Comparison of ENCODE assay signal across 15 cellular contexts in genomic region chr11:121159721-121160120, GRCh38. TPM values are rescaled to one million over a fixed set of nuclear protein-coding genes. Genes with fewer than 3 reads are reported as not detected.
A peak's percentile ranks its signal among the peaks of the same experiment; 100 is the strongest.
DNase-seq lines count a peak whose midpoint lies in the region; ATAC-seq and TF ChIP-seq lines count a peak whose summit lies in the region.
"Had no signal": no experiment of that assay in that cellular context is flagged by ENCODE, and none has a peak within 500 bp of the region (broad histone marks: within the 10 kb centered on the region; RNA-seq: fewer than 3 reads in every experiment).

No MANE protein-coding gene starts in this region.

- no peaks in the 10 kb centered on the region for H3K27me3 ChIP-seq in esophagus muscularis mucosa
- H3K27me3 ChIP-seq: BE2C had no signal

- DNase-seq in COR-L47 (lab: John Stamatoyannopoulos, UW) (peak; percentile 31), NCI-H1105 (lab: John Stamatoyannopoulos, UW) (peak; percentile 83), NCI-H69 (lab: John Stamatoyannopoulos, UW) (peak; percentile 38), esophagus muscularis mucosa (ENCODE audit: extremely low spot score) (peak; percentile 77), NCI-H128 (lab: John Stamatoyannopoulos, UW; ENCODE audit: unreplicated experiment) (no peak), NCI-H526 treated with DMSO at 0.1 percent for 48 hours (lab: John Stamatoyannopoulos, UW) (no peak)
- DNase-seq: BE2C; CD4-positive, alpha-beta memory T cell; DMS153; DMS79 treated with DMSO at 0.1 percent for 48 hours; EL; HCEC 1CT; HFFc6 had no signal

- peaks cover 0 to 5% (median 0%) of the 10 kb centered on the region in 4 donors for H3K36me3 ChIP-seq in esophagus muscularis mucosa
- H3K36me3 ChIP-seq: BE2C had no signal

- no peak for TF ChIP-seq CTCF in esophagus muscularis mucosa (IDR thresholded peaks at IDR 0.05)

- ATAC-seq in GM19324 (IDR thresholded peaks at IDR 0.05; ENCODE audit: low FRiP score, unreplicated experiment), result no peak

- H3K27ac ChIP-seq in esophagus muscularis mucosa (replicated peaks in 1 of 4), result no peak overlapping the region
- H3K27ac ChIP-seq: C4-2B had no signal

- no peaks in the 10 kb centered on the region for H3K9me3 ChIP-seq in esophagus muscularis mucosa
- H3K9me3 ChIP-seq: BE2C had no signal

- no peaks in the 10 kb centered on the region for H3K4me1 ChIP-seq in esophagus muscularis mucosa
- H3K4me1 ChIP-seq: BE2C had no signal

- no peak for TF ChIP-seq POLR2A in esophagus muscularis mucosa (IDR thresholded peaks at IDR 0.05; ENCODE audit: low read depth)

- WGBS in esophagus muscularis mucosa, result 89% methylated on average over 3 of the region's 3 CpGs

- TF ChIP-seq EP300 in esophagus muscularis mucosa (IDR thresholded peaks at IDR 0.05), result no peak

- no peak overlapping the region for H3K4me3 ChIP-seq in esophagus muscularis mucosa

- intact Hi-C loops in esophagus muscularis mucosa (cut with DNase I), result no loop called here

RNA-seq across cellular contexts. Expression of gene TECTA, which starts 58.7 kb away (rescaled TPM):
- 1 to 10 TPM in 1 of 4 donors, under 1 TPM in 3; 0.80 to 1.2 (median 0.90) TPM for total RNA-seq in esophagus muscularis mucosa

Comparison
In these comparisons a context has a peak if more than half of its experiments do, and no peak if none do; other contexts are left out.
1. DNase-seq: peak in COR-L47 (single experiment), NCI-H1105 (single experiment), NCI-H69 (single experiment) and esophagus muscularis mucosa (single experiment); none in NCI-H128 (single experiment) and NCI-H526 treated with DMSO at 0.1 percent for 48 hours (single experiment).